1 cellular context compared by ENCODE assay signal in genomic region chr11:65386307-65387081, GRCh38.
A peak's percentile ranks its signal among the peaks of the same experiment; 100 is the strongest.
TF ChIP-seq lines count a peak whose summit lies in the region.

Gene FRMD8 (plus strand): TSS chr11:65386637. CDS start chr11:65387037, 400 bp downstream.

TF ChIP-seq in HEK293, 187 proteins besides CTCF, POLR2A, EP300 and RAD21 (continued from another document and continues in another):
- TF ChIP-seq ZNF561 (tag by site-specific recombination; IDR thresholded peaks at IDR 0.05; ENCODE audit: borderline replicate concordance) (no peak), ZNF114 (tag by site-specific recombination; IDR thresholded peaks at IDR 0.05) (no peak), KLF10 (tag by site-specific recombination; IDR thresholded peaks at IDR 0.05) (peak; percentile 20; the same call in 1 of the 2 replicates), OSR2 (tag by site-specific recombination; IDR thresholded peaks at IDR 0.05) (no peak; the same call in 1 of the 2 replicates), ZNF157 (tag by site-specific recombination; IDR thresholded peaks at IDR 0.05) (no peak), GLIS2 (tag by site-specific recombination; IDR thresholded peaks at IDR 0.05) (peak; percentile 49), HOXD13 (CRISPR knock-in tag; IDR thresholded peaks at IDR 0.05; ENCODE audit: borderline replicate concordance) (no peak), ZNF610 (tag by site-specific recombination; IDR thresholded peaks at IDR 0.05; ENCODE audit: borderline replicate concordance) (no peak), ZNF416 (tag by site-specific recombination; IDR thresholded peaks at IDR 0.05) (no peak), ZNF140 (tag by site-specific recombination; IDR thresholded peaks at IDR 0.05) (no peak), KLF8 (tag by site-specific recombination; IDR thresholded peaks at IDR 0.05) (peak; percentile 43; the same call in 1 of the 2 replicates), BCL11A (tag by site-specific recombination; IDR thresholded peaks at IDR 0.05; ENCODE audit: low read depth) (peak; percentile 29; the same call in 1 of the 2 replicates), ZNF785 (tag by site-specific recombination; IDR thresholded peaks at IDR 0.05) (peak; percentile 69; the same call in 1 of the 2 replicates), ZNF692 (tag by site-specific recombination; IDR thresholded peaks at IDR 0.05) (no peak), ZNF776 (tag by site-specific recombination; IDR thresholded peaks at IDR 0.05; ENCODE audit: borderline replicate concordance) (no peak), ZNF747 (tag by site-specific recombination; IDR thresholded peaks at IDR 0.05) (no peak), SALL2 (tag by site-specific recombination; IDR thresholded peaks at IDR 0.05; ENCODE audit: borderline replicate concordance) (no peak), ZNF629 (tag by site-specific recombination; IDR thresholded peaks at IDR 0.05) (no peak), PRDM6 (tag by site-specific recombination; IDR thresholded peaks at IDR 0.05) (no peak), RBAK (tag by site-specific recombination; IDR thresholded peaks at IDR 0.05) (no peak), ZNF596 (tag by site-specific recombination; IDR thresholded peaks at IDR 0.05) (no peak), ZNF23 (tag by site-specific recombination; IDR thresholded peaks at IDR 0.05; ENCODE audit: borderline replicate concordance) (no peak), ZNF654 (tag by site-specific recombination; IDR thresholded peaks at IDR 0.05; ENCODE audit: low read depth) (no peak), SP3 (tag by site-specific recombination; IDR thresholded peaks at IDR 0.05) (no peak), ZNF560 (tag by site-specific recombination; IDR thresholded peaks at IDR 0.05; ENCODE audit: borderline replicate concordance) (no peak), ZNF433 (tag by site-specific recombination; IDR thresholded peaks at IDR 0.05; ENCODE audit: low read depth) (no peak), ZNF473 (tag by site-specific recombination; IDR thresholded peaks at IDR 0.05) (no peak), ZSCAN23 (tag by site-specific recombination; IDR thresholded peaks at IDR 0.05) (no peak), TRIM28 (IDR thresholded peaks at IDR 0.05; ENCODE audit: borderline replicate concordance, low read length) (no peak), ZNF645 (tag by site-specific recombination; IDR thresholded peaks at IDR 0.05) (no peak), INSM2 (tag by site-specific recombination; IDR thresholded peaks at IDR 0.05) (no peak), ZNF843 (tag by site-specific recombination; IDR thresholded peaks at IDR 0.05) (no peak), SCRT1 (tag by site-specific recombination; IDR thresholded peaks at IDR 0.05; ENCODE audit: borderline replicate concordance) (no peak), ZSCAN5A (tag by site-specific recombination; IDR thresholded peaks at IDR 0.05) (no peak), ZNF266 (tag by site-specific recombination; IDR thresholded peaks at IDR 0.05; ENCODE audit: low read depth) (no peak)
- TF ChIP-seq, protein P1, sequence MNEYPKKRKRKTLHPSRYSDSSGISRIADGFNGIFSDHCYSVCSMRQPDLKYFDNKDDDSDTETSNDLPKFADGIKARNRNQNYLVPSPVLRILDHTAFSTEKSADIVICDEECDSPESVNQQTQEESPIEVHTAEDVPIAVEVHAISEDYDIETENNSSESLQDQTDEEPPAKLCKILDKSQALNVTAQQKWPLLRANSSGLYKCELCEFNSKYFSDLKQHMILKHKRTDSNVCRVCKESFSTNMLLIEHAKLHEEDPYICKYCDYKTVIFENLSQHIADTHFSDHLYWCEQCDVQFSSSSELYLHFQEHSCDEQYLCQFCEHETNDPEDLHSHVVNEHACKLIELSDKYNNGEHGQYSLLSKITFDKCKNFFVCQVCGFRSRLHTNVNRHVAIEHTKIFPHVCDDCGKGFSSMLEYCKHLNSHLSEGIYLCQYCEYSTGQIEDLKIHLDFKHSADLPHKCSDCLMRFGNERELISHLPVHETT (tag by site-specific recombination; IDR thresholded peaks at IDR 0.05): no peak
- TF ChIP-seq, protein P2, sequence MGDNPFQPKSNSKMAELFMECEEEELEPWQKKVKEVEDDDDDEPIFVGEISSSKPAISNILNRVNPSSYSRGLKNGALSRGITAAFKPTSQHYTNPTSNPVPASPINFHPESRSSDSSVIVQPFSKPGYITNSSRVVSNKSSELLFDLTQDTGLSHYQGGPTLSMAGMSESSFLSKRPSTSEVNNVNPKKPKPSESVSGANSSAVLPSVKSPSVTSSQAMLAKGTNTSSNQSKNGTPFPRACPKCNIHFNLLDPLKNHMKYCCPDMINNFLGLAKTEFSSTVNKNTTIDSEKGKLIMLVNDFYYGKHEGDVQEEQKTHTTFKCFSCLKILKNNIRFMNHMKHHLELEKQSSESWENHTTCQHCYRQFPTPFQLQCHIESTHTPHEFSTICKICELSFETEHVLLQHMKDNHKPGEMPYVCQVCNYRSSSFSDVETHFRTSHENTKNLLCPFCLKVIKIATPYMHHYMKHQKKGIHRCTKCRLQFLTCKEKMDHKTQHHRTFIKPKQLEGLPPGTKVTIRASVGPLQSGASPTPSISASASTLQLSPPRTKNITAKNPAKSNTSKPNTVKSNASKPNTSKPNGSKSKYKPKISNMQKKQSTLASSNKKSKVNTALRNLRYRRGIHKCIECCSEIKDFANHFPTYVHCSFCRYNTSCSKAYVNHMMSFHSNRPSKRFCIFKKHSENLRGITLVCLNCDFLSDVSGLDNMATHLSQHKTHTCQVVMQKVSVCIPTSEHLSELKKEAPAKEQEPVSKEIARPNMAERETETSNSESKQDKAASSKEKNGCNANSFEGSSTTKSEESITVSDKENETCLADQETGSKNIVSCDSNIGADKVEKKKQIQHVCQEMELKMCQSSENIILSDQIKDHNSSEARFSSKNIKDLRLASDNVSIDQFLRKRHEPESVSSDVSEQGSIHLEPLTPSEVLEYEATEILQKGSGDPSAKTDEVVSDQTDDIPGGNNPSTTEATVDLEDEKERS (tag by site-specific recombination; IDR thresholded peaks at IDR 0.05): no peak
- TF ChIP-seq, protein P3, sequence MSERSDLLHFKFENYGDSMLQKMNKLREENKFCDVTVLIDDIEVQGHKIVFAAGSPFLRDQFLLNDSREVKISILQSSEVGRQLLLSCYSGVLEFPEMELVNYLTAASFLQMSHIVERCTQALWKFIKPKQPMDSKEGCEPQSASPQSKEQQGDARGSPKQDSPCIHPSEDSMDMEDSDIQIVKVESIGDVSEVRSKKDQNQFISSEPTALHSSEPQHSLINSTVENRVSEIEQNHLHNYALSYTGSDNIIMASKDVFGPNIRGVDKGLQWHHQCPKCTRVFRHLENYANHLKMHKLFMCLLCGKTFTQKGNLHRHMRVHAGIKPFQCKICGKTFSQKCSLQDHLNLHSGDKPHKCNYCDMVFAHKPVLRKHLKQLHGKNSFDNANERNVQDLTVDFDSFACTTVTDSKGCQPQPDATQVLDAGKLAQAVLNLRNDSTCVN (tag by site-specific recombination; optimal IDR thresholded peaks at IDR 0.05): peak; percentile 66
- TF ChIP-seq, protein P4, sequence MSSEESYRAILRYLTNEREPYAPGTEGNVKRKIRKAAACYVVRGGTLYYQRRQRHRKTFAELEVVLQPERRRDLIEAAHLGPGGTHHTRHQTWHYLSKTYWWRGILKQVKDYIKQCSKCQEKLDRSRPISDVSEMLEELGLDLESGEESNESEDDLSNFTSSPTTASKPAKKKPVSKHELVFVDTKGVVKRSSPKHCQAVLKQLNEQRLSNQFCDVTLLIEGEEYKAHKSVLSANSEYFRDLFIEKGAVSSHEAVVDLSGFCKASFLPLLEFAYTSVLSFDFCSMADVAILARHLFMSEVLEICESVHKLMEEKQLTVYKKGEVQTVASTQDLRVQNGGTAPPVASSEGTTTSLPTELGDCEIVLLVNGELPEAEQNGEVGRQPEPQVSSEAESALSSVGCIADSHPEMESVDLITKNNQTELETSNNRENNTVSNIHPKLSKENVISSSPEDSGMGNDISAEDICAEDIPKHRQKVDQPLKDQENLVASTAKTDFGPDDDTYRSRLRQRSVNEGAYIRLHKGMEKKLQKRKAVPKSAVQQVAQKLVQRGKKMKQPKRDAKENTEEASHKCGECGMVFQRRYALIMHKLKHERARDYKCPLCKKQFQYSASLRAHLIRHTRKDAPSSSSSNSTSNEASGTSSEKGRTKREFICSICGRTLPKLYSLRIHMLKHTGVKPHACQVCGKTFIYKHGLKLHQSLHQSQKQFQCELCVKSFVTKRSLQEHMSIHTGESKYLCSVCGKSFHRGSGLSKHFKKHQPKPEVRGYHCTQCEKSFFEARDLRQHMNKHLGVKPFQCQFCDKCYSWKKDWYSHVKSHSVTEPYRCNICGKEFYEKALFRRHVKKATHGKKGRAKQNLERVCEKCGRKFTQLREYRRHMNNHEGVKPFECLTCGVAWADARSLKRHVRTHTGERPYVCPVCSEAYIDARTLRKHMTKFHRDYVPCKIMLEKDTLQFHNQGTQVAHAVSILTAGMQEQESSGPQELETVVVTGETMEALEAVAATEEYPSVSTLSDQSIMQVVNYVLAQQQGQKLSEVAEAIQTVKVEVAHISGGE (tag by site-specific recombination; conservative IDR thresholded peaks at IDR 0.05; ENCODE audit: low read depth): no peak
